In genomic region chr9:122389799-122390481, GRCh38 we compare ENCODE assay signal across 9 cellular contexts. TPM values are rescaled to one million over a fixed set of nuclear protein-coding genes. Genes with fewer than 3 reads are reported as not detected.
DNase-seq lines count a peak whose midpoint lies in the region; ATAC-seq, FAIRE-seq and TF ChIP-seq lines count a peak whose summit lies in the region.
"Had no signal": no experiment of that assay in that cellular context is flagged by ENCODE, and none has a peak within 500 bp of the region (broad histone marks: within the 10 kb centered on the region; RNA-seq: fewer than 3 reads in every experiment).

No MANE protein-coding gene starts in this region.

- H3K9me1 ChIP-seq in endothelial cell of umbilical vein (replicated peaks; ENCODE audit: control insufficient read depth, extremely low read depth, insufficient read depth, low read length) = no peaks in the 10 kb centered on the region

- no peak overlapping the region for H3K27ac Mint-ChIP-seq in T-helper 2 cell treated with Interferon-gamma antibody and Interleukin-4, amounts not matched to agents 5 μg/mL and 100 μg/mL, for 36 hours

- DNase-seq in NCI-H1436 treated with DMSO at 0.1 percent for 48 hours (lab: John Stamatoyannopoulos, UW) (peak; percentile 4), endothelial cell of umbilical vein (ENCODE audit: low read depth, low spot score) (peak; percentile 29), HepG2 (ENCODE audit: low spot score) (no peak)
- no peak for DNase-seq in T-helper 2 cell treated with Interferon-gamma antibody and Interleukin-4, amounts not matched to agents 5 μg/mL and 100 μg/mL, for 36 hours (ENCODE audit: low spot score)
- no peak for DNase-seq in activated CD4-positive, alpha-beta T cell treated with anti-CD3 and anti-CD28 coated beads, Interleukin-2, amount 50 U/mL, for 48 hours
- DNase-seq in activated CD4-positive, alpha-beta T cell treated with anti-CD3 and anti-CD28 coated beads for 4 hours = no peak
- DNase-seq: activated naive CD4-positive, alpha-beta T cell had no signal

- H3K9me3 ChIP-seq in BLaER1 (no peaks in the 10 kb centered on the region), endothelial cell of umbilical vein (replicated peaks; ENCODE audit: control insufficient read depth, insufficient read depth, low read length) (no peaks in the 10 kb centered on the region), HepG2 (ENCODE audit: low read length) (no peaks in the 10 kb centered on the region)

- POLR2A ChIA-PET in endothelial cell of umbilical vein (lab: Charles Lee) = no interaction called here
- POLR2A ChIA-PET in HepG2 (lab: Yijun Ruan, JAX) = no interaction called here

- BruUV-seq in endothelial cell of umbilical vein (replicated peaks; lab: Mats Ljungman, UMichigan) = no TSS peak
- no TSS peak for BruUV-seq in HepG2 (replicated peaks; lab: Mats Ljungman, UMichigan)

- H3K36me3 ChIP-seq in BLaER1 (no peaks in the 10 kb centered on the region; the same call in 1 of the 2 replicates), endothelial cell of umbilical vein (ENCODE audit: control insufficient read depth in 2 of 2, extremely low read depth in 1 of 2, insufficient read depth in 2 of 2, low read length in 2 of 2) (no peaks in the 10 kb centered on the region), HepG2 (replicated peaks in 1 of 2; ENCODE audit: control insufficient read depth in 1 of 2, insufficient read depth in 2 of 2, low read length in 2 of 2) (no peaks in the 10 kb centered on the region)

- H3K27me3 ChIP-seq in BLaER1 (no peaks in the 10 kb centered on the region), endothelial cell of umbilical vein (ENCODE audit: control insufficient read depth in 2 of 2, insufficient read depth in 2 of 2, low read length in 2 of 2) (no peaks in the 10 kb centered on the region), HepG2 (ENCODE audit: control insufficient read depth in 1 of 2, insufficient read depth in 2 of 2, low read length in 2 of 2) (peaks cover 3 to 7% of the 10 kb centered on the region in 2 experiments; a peak in 2 of 5 replicates)

- no peak overlapping the region for H2AFZ ChIP-seq in endothelial cell of umbilical vein (ENCODE audit: low read depth, low read length)
- no peak overlapping the region for H2AFZ ChIP-seq in HepG2 (ENCODE audit: low read length)

- peak overlapping the region; percentile 46 for H3K4me3 ChIP-seq in BLaER1
- H3K4me3 ChIP-seq in endothelial cell of umbilical vein (replicated peaks in 1 of 3; ENCODE audit: insufficient read depth in 1 of 3, low read depth in 1 of 3, low read length in 3 of 3) = no peak overlapping the region
- no peak overlapping the region for H3K4me3 ChIP-seq in HepG2 (replicated peaks in 1 of 3; ENCODE audit: insufficient read depth in 1 of 3, low read depth in 2 of 3, low read length in 3 of 3)

- no peak for TF ChIP-seq POLR2A in endothelial cell of umbilical vein (IDR thresholded peaks at IDR 0.05; ENCODE audit: low read depth, low read length)
- no peak for TF ChIP-seq POLR2A in HepG2 (IDR thresholded peaks at IDR 0.05; ENCODE audit: insufficient read depth in 1 of 2, low read depth in 2 of 2, low read length in 2 of 2)

- no peak overlapping the region for H3K4me3 Mint-ChIP-seq in T-helper 2 cell treated with Interferon-gamma antibody and Interleukin-4, amounts not matched to agents 5 μg/mL and 100 μg/mL, for 36 hours

- CTCF ChIA-PET in endothelial cell of umbilical vein (lab: Charles Lee) (interaction anchor here (0.5 to 3.5 kb wide), 6 partner anchors 10 to 291 kb away, joined by 3 to 17 read pairs (median 6); no protein-coding TSS in a partner anchor), HepG2 (lab: Yijun Ruan, JAX; ENCODE audit: low intra/inter-chr PET ratio, low total read pairs) (no interaction called here)

- in situ Hi-C loops in HepG2 (cut with HindIII; ENCODE audit: extremely low pct_ligation_motif_present, low pct_unique_long_range_greater_than_20kb) = no loop called here

- ATAC-seq in GM21515 (IDR thresholded peaks at IDR 0.05; ENCODE audit: unreplicated experiment) = peak; percentile 60
- no peak for ATAC-seq in HepG2

- H3K27ac ChIP-seq in BLaER1 = peak overlapping the region; percentile 80
- no peak overlapping the region for H3K27ac ChIP-seq in endothelial cell of umbilical vein (ENCODE audit: insufficient read depth, low read depth, low read length)
- H3K27ac ChIP-seq in HepG2 (ENCODE audit: extremely low read length, insufficient read depth, low read length) = no peak overlapping the region

- H3K9me3 Mint-ChIP-seq in T-helper 2 cell treated with Interferon-gamma antibody and Interleukin-4, amounts not matched to agents 5 μg/mL and 100 μg/mL, for 36 hours = no peaks in the 10 kb centered on the region

- H3K4me1 ChIP-seq in BLaER1 (peaks cover 38% of the 10 kb centered on the region), endothelial cell of umbilical vein (ENCODE audit: control insufficient read depth, extremely low read depth, insufficient read depth, low read length) (peaks cover 14% of the 10 kb centered on the region), HepG2 (ENCODE audit: insufficient read depth, low read length) (no peaks in the 10 kb centered on the region)

- H3K27me3 Mint-ChIP-seq in T-helper 2 cell treated with Interferon-gamma antibody and Interleukin-4, amounts not matched to agents 5 μg/mL and 100 μg/mL, for 36 hours (ENCODE audit: low read depth) = peaks cover 8% of the 10 kb centered on the region

- TF ChIP-seq EP300 in HepG2 (IDR thresholded peaks at IDR 0.05; ENCODE audit: low read depth in 2 of 2, low read length in 2 of 2) (no peak), HepG2 (CRISPR knock-in tag; IDR thresholded peaks at IDR 0.05; ENCODE audit: borderline replicate concordance) (no peak)

- H3K36me3 Mint-ChIP-seq in T-helper 2 cell treated with Interferon-gamma antibody and Interleukin-4, amounts not matched to agents 5 μg/mL and 100 μg/mL, for 36 hours (ENCODE audit: low read depth) = no peaks in the 10 kb centered on the region

- TF ChIP-seq CTCF in endothelial cell of umbilical vein (IDR thresholded peaks at IDR 0.05; ENCODE audit: extremely low read depth in 1 of 2, insufficient read depth in 1 of 2, low read depth in 1 of 2, low read length in 2 of 2) (no peak), HepG2 (CRISPR knock-in tag; IDR thresholded peaks at IDR 0.05) (no peak)

- 42% methylated on average over 11 of the region's 11 CpGs for WGBS in HepG2 (ENCODE audit: low lambda C conversion rate)

- FAIRE-seq in endothelial cell of umbilical vein (lab: Jason Lieb, UNC) (peak; percentile 85), HepG2 (lab: Jason Lieb, UNC) (no peak)

- H3K4me1 Mint-ChIP-seq in T-helper 2 cell treated with Interferon-gamma antibody and Interleukin-4, amounts not matched to agents 5 μg/mL and 100 μg/mL, for 36 hours (ENCODE audit: low read depth) = no peaks in the 10 kb centered on the region

- TF ChIP-seq RAD21 in HepG2 (CRISPR knock-in tag; IDR thresholded peaks at IDR 0.05) = no peak

- dilution Hi-C loops in endothelial cell of umbilical vein (cut with MboI; ENCODE audit: extremely low pct_ligation_motif_present, low sequenced_read_pairs) = no loop called here

- H3K9ac ChIP-seq in BLaER1 = peak overlapping the region; percentile 59; the same call in 1 of the 2 replicates
- no peak overlapping the region for H3K9ac ChIP-seq in endothelial cell of umbilical vein (replicated peaks; ENCODE audit: extremely low read depth, insufficient read depth, low read length)
- no peak overlapping the region for H3K9ac ChIP-seq in HepG2 (ENCODE audit: insufficient read depth, low read depth, low read length)

- H3K4me2 ChIP-seq in BLaER1 (peak overlapping the region; percentile 93), endothelial cell of umbilical vein (ENCODE audit: insufficient read depth, low read length) (no peak overlapping the region), HepG2 (ENCODE audit: low read depth, low read length) (no peak overlapping the region)

- H4K20me1 ChIP-seq in BLaER1 (no peaks in the 10 kb centered on the region), endothelial cell of umbilical vein (replicated peaks; ENCODE audit: control insufficient read depth, extremely low read depth, insufficient read depth, low read length) (no peaks in the 10 kb centered on the region), HepG2 (ENCODE audit: insufficient read depth, low read length) (no peaks in the 10 kb centered on the region)

- intact Hi-C loops in endothelial cell of umbilical vein (cut with micrococcal nuclease) = no loop called here
- intact Hi-C loops in HepG2 (cut with micrococcal nuclease; ENCODE audit: unreplicated experiment) = no loop called here

- H3K79me2 ChIP-seq in endothelial cell of umbilical vein (ENCODE audit: control insufficient read depth, insufficient read depth, low read length) = no peaks in the 10 kb centered on the region
- no peaks in the 10 kb centered on the region for H3K79me2 ChIP-seq in HepG2 (ENCODE audit: insufficient read depth, low read length)

RNA-seq across cellular contexts. Expression of gene PTGS1, which starts 19.1 kb away (rescaled TPM):
- total RNA-seq in endothelial cell of umbilical vein = 14.6 and 45.2 TPM in 2 replicates
- 37.6 and 43.9 TPM in 2 replicates for polyA plus RNA-seq in endothelial cell of umbilical vein
- polyA plus RNA-seq in endothelial cell of umbilical vein (2011; cell fraction: cytosol; rRNA removed) = 27.8 and 31.2 TPM in 2 replicates
- 30.7 and 40.6 TPM in 2 replicates for polyA plus RNA-seq in endothelial cell of umbilical vein (2011; cell fraction: nucleus; rRNA removed)
- 43.2 and 61.0 TPM in 2 replicates for polyA plus RNA-seq in endothelial cell of umbilical vein (2012)
- 37.7 and 53.6 TPM in 2 replicates for polyA minus RNA-seq in endothelial cell of umbilical vein
- polyA minus RNA-seq in endothelial cell of umbilical vein (2011; cell fraction: cytosol; rRNA and poly(A)+ RNA removed) = 3.9 TPM
- 8.8 and 9.8 TPM in 2 replicates for polyA minus RNA-seq in endothelial cell of umbilical vein (2011; cell fraction: nucleus; rRNA and poly(A)+ RNA removed)
- total RNA-seq in HepG2 (2016; rRNA removed; fragmentation: Illumina TruSeq; extraction: Trizol) = 0.06 and 0.07 TPM in 2 replicates
- total RNA-seq in HepG2 (2016; cell fraction: cytosol; rRNA removed; fragmentation: Illumina TruSeq; extraction: Trizol; ENCODE audit: low read depth) = not detected in 2 replicates
- total RNA-seq in HepG2 (2016; cell fraction: insoluble cytoplasmic fraction; rRNA removed; fragmentation: Illumina TruSeq; extraction: Trizol) = 0.11 TPM in 1 of 2 replicates, not detected in the other
- total RNA-seq in HepG2 (2016; cell fraction: membrane; rRNA removed; fragmentation: Illumina TruSeq; extraction: Trizol) = 0.03 TPM in 1 of 2 replicates, not detected in the other
- total RNA-seq in HepG2 (2016; cell fraction: nucleus; rRNA removed; fragmentation: Illumina TruSeq; extraction: Trizol) = not detected in 2 replicates
- 0.05 and 0.08 TPM in 2 replicates for polyA plus RNA-seq in HepG2 (2011; rRNA removed)
- polyA plus RNA-seq in HepG2 (2011; cell fraction: cytosol; rRNA removed) = 0.06 and 0.15 TPM in 2 replicates
- polyA plus RNA-seq in HepG2 (2011; cell fraction: nucleus; rRNA removed) = 0.09 and 0.10 TPM in 2 replicates
- polyA plus RNA-seq in HepG2 (2012) = 0.07 and 0.08 TPM in 2 replicates
- not detected in 2 replicates for polyA plus RNA-seq in HepG2 (2016; cell fraction: cytosol; fragmentation: Illumina TruSeq; extraction: Trizol; ENCODE audit: low read depth)
- not detected in 2 replicates for polyA plus RNA-seq in HepG2 (2016; cell fraction: insoluble cytoplasmic fraction; fragmentation: Illumina TruSeq; extraction: Trizol; ENCODE audit: low read depth)
- polyA plus RNA-seq in HepG2 (2016; cell fraction: membrane; fragmentation: Illumina TruSeq; extraction: Trizol; ENCODE audit: low read depth) = 0.08 TPM in 1 of 2 replicates, not detected in the other
- polyA plus RNA-seq in HepG2 (2016; cell fraction: nucleus; fragmentation: Illumina TruSeq; extraction: Trizol; ENCODE audit: insufficient read depth, low read depth) = not detected in 2 replicates
- 0.28 and 8.6 TPM in 2 replicates for polyA minus RNA-seq in HepG2 (2011; rRNA and poly(A)+ RNA removed; ENCODE audit: low replicate concordance)
- polyA minus RNA-seq in HepG2 (2011; cell fraction: cytosol; rRNA and poly(A)+ RNA removed) = not detected in 2 replicates
- 0.12 TPM in 1 of 2 replicates, not detected in the other for polyA minus RNA-seq in HepG2 (2011; cell fraction: nucleus; rRNA and poly(A)+ RNA removed)

Comparison
In these comparisons a context has a peak if more than half of its experiments do, and no peak if none do; other contexts are left out.
1. DNase-seq: peak in NCI-H1436 treated with DMSO at 0.1 percent for 48 hours (single experiment) and endothelial cell of umbilical vein (single experiment); none in T-helper 2 cell treated with Interferon-gamma antibody and Interleukin-4, amounts not matched to agents 5 μg/mL and 100 μg/mL, for 36 hours (single experiment), HepG2 (single experiment), activated CD4-positive, alpha-beta T cell treated with anti-CD3 and anti-CD28 coated beads, Interleukin-2, amount 50 U/mL, for 48 hours (0 of 2) and activated CD4-positive, alpha-beta T cell treated with anti-CD3 and anti-CD28 coated beads for 4 hours (0 of 2).
2. RNA of gene PTGS1, which starts 19.1 kb away (total RNA-seq): 14.6 to 45.2 TPM in endothelial cell of umbilical vein; 0.03 to 0.11 TPM in HepG2; every median in the first group is over 10 times any median in the second.